ENCODE assay signal across 23 cellular contexts in genomic region chr10:110985497-110986270, GRCh38.
A peak's percentile ranks its signal among the peaks of the same experiment; 100 is the strongest.
DNase-seq lines count a peak whose midpoint lies in the region; ATAC-seq, FAIRE-seq and TF ChIP-seq lines count a peak whose summit lies in the region.
"Had no signal": no experiment of that assay in that cellular context is flagged by ENCODE, and none has a peak within 500 bp of the region (broad histone marks: within the 10 kb centered on the region; RNA-seq: fewer than 3 reads in every experiment).

No MANE protein-coding gene starts in this region.

- no peak for TF ChIP-seq CTCF in osteocyte (IDR thresholded peaks at IDR 0.05)

- no peak overlapping the region for H3K9ac ChIP-seq in Karpas-422 (ENCODE audit: low read length)

- no peak overlapping the region for H3K27ac ChIP-seq in Karpas-422 (ENCODE audit: low read length)
- H3K27ac ChIP-seq: A549, SJCRH30 had no signal

- H3K27ac Mint-ChIP-seq in osteocyte (ENCODE audit: unreplicated experiment), result peak overlapping the region; percentile 46

- H3K27me3 Mint-ChIP-seq in osteocyte (ENCODE audit: unreplicated experiment), result no peaks in the 10 kb centered on the region

- no peaks in the 10 kb centered on the region for H3K9me3 ChIP-seq in Karpas-422 (ENCODE audit: low read length)
- H3K9me3 ChIP-seq: A549, BE2C, SJCRH30 had no signal

- no peak for ATAC-seq in HG02970 (IDR thresholded peaks at IDR 0.05; ENCODE audit: low FRiP score, unreplicated experiment)
- ATAC-seq in GM21447 (IDR thresholded peaks at IDR 0.05; ENCODE audit: unreplicated experiment), result no peak
- ATAC-seq in GM19452 (IDR thresholded peaks at IDR 0.05; ENCODE audit: unreplicated experiment), result no peak
- ATAC-seq: A549, HCT116 had no signal

- no peaks in the 10 kb centered on the region for H3K9me2 ChIP-seq in Karpas-422 (replicated peaks; ENCODE audit: insufficient read depth, low read length)

- H3K4me1 ChIP-seq in Karpas-422 (ENCODE audit: low read length), result peaks cover 16% of the 10 kb centered on the region
- H3K4me1 ChIP-seq: A549, BE2C, SJCRH30 had no signal

- peaks cover 18% of the 10 kb centered on the region for H3K36me3 Mint-ChIP-seq in osteocyte (ENCODE audit: unreplicated experiment)

- H3K79me2 ChIP-seq in Karpas-422 (ENCODE audit: low read length), result peaks cover 26% of the 10 kb centered on the region

- H4K20me1 ChIP-seq in Karpas-422 (ENCODE audit: insufficient read depth, low read depth, low read length), result no peaks in the 10 kb centered on the region

- H3K4me1 Mint-ChIP-seq in osteocyte (ENCODE audit: unreplicated experiment), result peaks cover 26% of the 10 kb centered on the region

- no peaks in the 10 kb centered on the region for H3K9me3 Mint-ChIP-seq in osteocyte (ENCODE audit: unreplicated experiment)

- peak overlapping the region; percentile 30 for H3K4me2 ChIP-seq in Karpas-422 (ENCODE audit: low read depth, low read length, poor library complexity, severe bottlenecking)
- H3K4me2 ChIP-seq: A549 had no signal

- H3K36me3 ChIP-seq in Karpas-422 (ENCODE audit: insufficient read depth, low read length), result peaks cover 6% of the 10 kb centered on the region; the same call in 1 of the 2 replicates
- H3K36me3 ChIP-seq: BE2C had no signal

- TF ChIP-seq POLR2A in GM12892 (IDR thresholded peaks at IDR 0.05; ENCODE audit: low read depth, low read length), result no peak

- DNase-seq in GM12892 (ENCODE audit: insufficient read length), result no peak
- DNase-seq in Karpas-422, result no peak
- peak; percentile 45 for DNase-seq in fibroblast of gingiva (ENCODE audit: low read depth)
- no peak for DNase-seq in osteocyte (ENCODE audit: extremely low spot score, unreplicated experiment)
- no peak for DNase-seq in LoVo (ENCODE audit: low spot score)
- DNase-seq: BE2C; DMS53; GF-D8; GOT3; MM.1S; NCI-H1105; NCI-H2029 treated with DMSO at 0.1 percent for 48 hours; NCI-H226; NCI-H510A treated with DMSO at 0.1 percent for 48 hours; NCI-H748 treated with DMSO at 0.1 percent for 48 hours; NK-92 treated with Interleukin-12 subunit alpha and Interleukin-12 subunit beta, amount 100 ng/mL, for 24 hours; SJCRH30 had no signal

- no peak overlapping the region for H3K4me3 ChIP-seq in Karpas-422 (ENCODE audit: low read length)
- H3K4me3 ChIP-seq: A549, SJCRH30 had no signal

- no peaks in the 10 kb centered on the region for H3K27me3 ChIP-seq in Karpas-422 (ENCODE audit: low read length)
- H3K27me3 ChIP-seq: BE2C, SJCRH30 had no signal

- H2AFZ ChIP-seq in Karpas-422 (ENCODE audit: low read length), result no peak overlapping the region

- H3K4me3 Mint-ChIP-seq in osteocyte (ENCODE audit: unreplicated experiment), result no peak overlapping the region

- peak; percentile 54 for FAIRE-seq in GM12892 (lab: Jason Lieb, UNC)
- FAIRE-seq: D721Med had no signal
